ENCODE assay signal across 9 cellular contexts in the genomic region with DNA sequence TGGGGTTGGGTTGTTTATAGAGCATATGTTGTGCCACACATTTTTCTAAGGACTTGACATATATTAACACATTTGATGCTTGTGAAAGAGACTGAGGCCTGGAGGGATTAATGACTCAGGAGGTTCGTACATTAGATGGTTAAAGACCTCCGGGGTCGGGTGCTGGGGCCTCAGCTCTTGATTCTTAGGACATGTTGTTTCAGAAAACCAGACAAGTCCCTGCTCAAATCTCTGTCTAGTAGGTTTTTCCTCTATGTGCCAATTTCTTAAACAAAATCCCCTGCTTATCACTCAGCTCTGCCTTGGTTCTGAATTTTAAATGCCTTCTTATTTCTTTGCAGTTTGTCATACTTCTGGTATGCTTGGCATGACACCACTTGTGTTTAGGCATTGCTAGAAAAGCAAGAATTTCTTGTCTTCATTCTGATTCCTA. TPM values are rescaled to one million over a fixed set of nuclear protein-coding genes. Genes with fewer than 3 reads are reported as not detected.
A peak's percentile ranks its signal among the peaks of the same experiment; 100 is the strongest.
DNase-seq lines count a peak whose midpoint lies in the region; ATAC-seq and TF ChIP-seq lines count a peak whose summit lies in the region.
"Had no signal": no experiment of that assay in that cellular context is flagged by ENCODE, and none has a peak within 500 bp of the region (broad histone marks: within the 10 kb centered on the region; RNA-seq: fewer than 3 reads in every experiment).

No MANE protein-coding gene starts in this region.

- H3K27me3 ChIP-seq in esophagus squamous epithelium: no peaks in the 10 kb centered on the region

- no peaks in the 10 kb centered on the region for H3K27me3 Mint-ChIP-seq in activated CD4-positive, alpha-beta memory T cell treated with anti-CD3 and anti-CD28 coated beads for 36 hours

- peaks cover 87% of the 10 kb centered on the region for H3K36me3 Mint-ChIP-seq in activated CD4-positive, alpha-beta memory T cell treated with anti-CD3 and anti-CD28 coated beads for 36 hours

- no peak overlapping the region for H3K4me3 Mint-ChIP-seq in activated CD4-positive, alpha-beta memory T cell treated with anti-CD3 and anti-CD28 coated beads for 36 hours

- peak overlapping the region; percentile 50 to 83 (median 78) for H3K27ac ChIP-seq in esophagus squamous epithelium

- ATAC-seq in Right ventricle myocardium inferior: no peak

- TF ChIP-seq CTCF in esophagus squamous epithelium (IDR thresholded peaks at IDR 0.05): no peak

- peak; percentile 73 for DNase-seq in HCEC 1CT
- DNase-seq in activated CD4-positive, alpha-beta memory T cell treated with anti-CD3 and anti-CD28 coated beads for 36 hours: no peak
- no peak for DNase-seq in esophagus squamous epithelium (lab: John Stamatoyannopoulos, UW)
- DNase-seq in renal cortical epithelial cell (ENCODE audit: low read depth): peak; percentile 58
- DNase-seq in Right ventricle myocardium inferior (ENCODE audit: missing footprints): no peak
- no peak for DNase-seq in hypothalamus (lab: John Stamatoyannopoulos, UW)
- no peak for DNase-seq in NCI-H2107 treated with DMSO at 0.1 percent for 48 hours (lab: John Stamatoyannopoulos, UW; ENCODE audit: unreplicated experiment)
- DNase-seq: NCI-H146 had no signal

- H3K27ac Mint-ChIP-seq in activated CD4-positive, alpha-beta memory T cell treated with anti-CD3 and anti-CD28 coated beads for 36 hours: peak overlapping the region; percentile 98

- H3K4me1 Mint-ChIP-seq in activated CD4-positive, alpha-beta memory T cell treated with anti-CD3 and anti-CD28 coated beads for 36 hours (ENCODE audit: low read depth): peaks cover 91% of the 10 kb centered on the region

- WGBS in esophagus squamous epithelium, 2 donors: 27 to 63% methylated on average over 3 of the region's 3 CpGs

- intact Hi-C loops in activated CD4-positive, alpha-beta memory T cell treated with anti-CD3 and anti-CD28 coated beads for 36 hours (cut with micrococcal nuclease): no loop called here
- intact Hi-C loops in esophagus squamous epithelium (cut with DNase I): no loop called here
- intact Hi-C loops in Right ventricle myocardium inferior (cut with DNase I): no loop called here

- H3K9me3 Mint-ChIP-seq in activated CD4-positive, alpha-beta memory T cell treated with anti-CD3 and anti-CD28 coated beads for 36 hours: no peaks in the 10 kb centered on the region

- H3K4me1 ChIP-seq in esophagus squamous epithelium: peaks cover 0 to 90% (median 44%) of the 10 kb centered on the region in 3 donors

- POLR2A ChIA-PET in activated CD4-positive, alpha-beta memory T cell treated with anti-CD3 and anti-CD28 coated beads for 36 hours (lab: Charles Lee): interaction anchor here (1.1 to 1.5 kb wide), 2 partner anchors 13 to 117 kb away, joined by 3 to 4 read pairs; no protein-coding TSS in a partner anchor

- no peak for TF ChIP-seq POLR2A in esophagus squamous epithelium (IDR thresholded peaks at IDR 0.05)

- CTCF ChIA-PET in activated CD4-positive, alpha-beta memory T cell treated with anti-CD3 and anti-CD28 coated beads for 36 hours (lab: Charles Lee): no interaction called here

- H3K9me3 ChIP-seq in esophagus squamous epithelium: no peaks in the 10 kb centered on the region

- no peak overlapping the region for H3K4me3 ChIP-seq in esophagus squamous epithelium

- peaks cover 9 to 93% (median 13%) of the 10 kb centered on the region in 3 donors for H3K36me3 ChIP-seq in esophagus squamous epithelium

RNA-seq across cellular contexts. Expression of gene UPP1, which starts 5.8 kb away (rescaled TPM):
- total RNA-seq in activated CD4-positive, alpha-beta memory T cell treated with anti-CD3 and anti-CD28 coated beads for 36 hours: 100 to 1,000 TPM; 115 to 121 TPM
- total RNA-seq in esophagus squamous epithelium (100 to 1,000 TPM in 1 of 4 donors, 10 to 100 TPM in 3; 21.5 to 178 (median 49.6) TPM), renal cortical epithelial cell (9.3 and 18.1 TPM in 2 replicates), Right ventricle myocardium inferior (20.9 TPM)

RNA-seq across cellular contexts. Expression of gene C7orf57, which starts 59.5 kb away (rescaled TPM):
- under 1 TPM; 0.71 to 0.90 TPM for total RNA-seq in activated CD4-positive, alpha-beta memory T cell treated with anti-CD3 and anti-CD28 coated beads for 36 hours
- 1 to 10 TPM in 2 of 4 donors, under 1 TPM in 2; 0.57 to 2.3 (median 1.0) TPM for total RNA-seq in esophagus squamous epithelium
- not detected in 2 replicates for total RNA-seq in renal cortical epithelial cell
- not detected for total RNA-seq in Right ventricle myocardium inferior
- total RNA-seq: kidney epithelial cell had no signal

Comparison
In these comparisons a context has a peak if more than half of its experiments do, and no peak if none do; other contexts are left out.
1. DNase-seq: peak in HCEC 1CT (single experiment) and renal cortical epithelial cell (single experiment); none in activated CD4-positive, alpha-beta memory T cell treated with anti-CD3 and anti-CD28 coated beads for 36 hours (single experiment), esophagus squamous epithelium (single experiment), Right ventricle myocardium inferior (single experiment), hypothalamus (0 of 51) and NCI-H2107 treated with DMSO at 0.1 percent for 48 hours (single experiment).